In genomic region chr17:61369751-61370150, GRCh38 we compare ENCODE assay signal across 32 cellular contexts. TPM values are rescaled to one million over a fixed set of nuclear protein-coding genes. Genes with fewer than 3 reads are reported as not detected.
"Had no signal": no experiment of that assay in that cellular context is flagged by ENCODE, and none has a peak within 500 bp of the region (broad histone marks: within the 10 kb centered on the region; RNA-seq: fewer than 3 reads in every experiment).

No MANE protein-coding gene starts in this region.

- H3K36me3 Mint-ChIP-seq: activated CD4-positive, alpha-beta memory T cell treated with anti-CD3 and anti-CD28 coated beads for 36 hours; activated CD8-positive, alpha-beta memory T cell treated with anti-CD3 and anti-CD28 coated beads, Interleukin-2, amount 10 ng/mL, durations not matched to agents 7 days and 5 days; activated naive CD4-positive, alpha-beta T cell treated with anti-CD3 and anti-CD28 coated beads, Interleukin-2, amount 50 U/mL, for 24 hours; activated naive CD8-positive, alpha-beta T cell treated with anti-CD3 and anti-CD28 coated beads for 36 hours had no signal

- H3K4me3 ChIP-seq: adrenal gland, body of pancreas, esophagus muscularis mucosa, gastrocnemius medialis had no signal

- H3K4me3 Mint-ChIP-seq: activated CD4-positive, alpha-beta memory T cell treated with anti-CD3 and anti-CD28 coated beads for 36 hours; activated CD4-positive, alpha-beta T cell treated with anti-CD3 and anti-CD28 coated beads for 36 hours; activated CD4-positive, alpha-beta T cell treated with anti-CD3 and anti-CD28 coated beads, Interleukin-2, amount 10 ng/mL, durations not matched to agents 24 days and 14 days; activated CD8-positive, alpha-beta memory T cell treated with anti-CD3 and anti-CD28 coated beads, Interleukin-2, amount 10 ng/mL, durations not matched to agents 7 days and 5 days; activated CD8-positive, alpha-beta T cell treated with anti-CD3 and anti-CD28 coated beads, Interleukin-2, amount 10 ng/mL, durations not matched to agents 7 days and 5 days; activated naive CD4-positive, alpha-beta T cell treated with anti-CD3 and anti-CD28 coated beads for 36 hours; activated naive CD4-positive, alpha-beta T cell treated with anti-CD3 and anti-CD28 coated beads, Interleukin-2, amount 50 U/mL, for 24 hours; activated naive CD8-positive, alpha-beta T cell treated with anti-CD3 and anti-CD28 coated beads for 36 hours; activated naive CD8-positive, alpha-beta T cell treated with anti-CD3 and anti-CD28 coated beads, Interleukin-2, amount 50 U/mL, for 24 hours; activated T-helper 1 cell treated with anti-CD3 and anti-CD28 coated beads, Interleukin-12 subunit alpha, Interleukin-12 subunit beta, Interleukin-2, Interleukin-4 antibody, amounts not matched to agents 30 ng/mL and 10 ng/mL and 1 ng/mL, durations not matched to agents 14 hours and 24 hours and 36 hours; effector memory CD8-positive, alpha-beta T cell had no signal

- H3K4me1 ChIP-seq: adrenal gland, body of pancreas, foreskin keratinocyte, gastrocnemius medialis had no signal

- ATAC-seq: activated CD4-positive, alpha-beta T cell treated with anti-CD3 and anti-CD28 coated beads for 36 hours; activated CD8-positive, alpha-beta memory T cell treated with anti-CD3 and anti-CD28 coated beads, Interleukin-2, amount 10 ng/mL, durations not matched to agents 7 days and 5 days; activated CD8-positive, alpha-beta T cell treated with anti-CD3 and anti-CD28 coated beads, Interleukin-2, amount 10 ng/mL, durations not matched to agents 7 days and 5 days; activated naive CD8-positive, alpha-beta T cell treated with anti-CD3 and anti-CD28 coated beads, Interleukin-2, amount 50 U/mL, for 24 hours; body of pancreas; effector memory CD8-positive, alpha-beta T cell; foreskin keratinocyte; gastrocnemius medialis had no signal

- H3K4me1 Mint-ChIP-seq: activated CD4-positive, alpha-beta T cell treated with anti-CD3 and anti-CD28 coated beads for 36 hours; activated CD4-positive, alpha-beta T cell treated with anti-CD3 and anti-CD28 coated beads, Interleukin-2, amount 10 ng/mL, durations not matched to agents 24 days and 14 days; activated CD8-positive, alpha-beta memory T cell treated with anti-CD3 and anti-CD28 coated beads, Interleukin-2, amount 10 ng/mL, durations not matched to agents 7 days and 5 days; activated naive CD4-positive, alpha-beta T cell treated with anti-CD3 and anti-CD28 coated beads, Interleukin-2, amount 50 U/mL, for 24 hours; activated naive CD8-positive, alpha-beta T cell treated with anti-CD3 and anti-CD28 coated beads for 36 hours; activated naive CD8-positive, alpha-beta T cell treated with anti-CD3 and anti-CD28 coated beads, Interleukin-2, amount 50 U/mL, for 24 hours had no signal

- DNase-seq: activated CD4-positive, alpha-beta memory T cell treated with anti-CD3 and anti-CD28 coated beads for 36 hours; activated CD4-positive, alpha-beta T cell treated with anti-CD3 and anti-CD28 coated beads for 36 hours; activated CD4-positive, alpha-beta T cell treated with anti-CD3 and anti-CD28 coated beads, Interleukin-2, amount 10 ng/mL, durations not matched to agents 24 days and 14 days; activated CD4-positive, CD25-positive, alpha-beta regulatory T cell; activated CD4-positive, CD25-positive, alpha-beta regulatory T cell treated with anti-CD3 and anti-CD28 coated beads, Interleukin-2, amount 50 U/mL, for 72 hours; activated CD8-positive, alpha-beta memory T cell treated with anti-CD3 and anti-CD28 coated beads, Interleukin-2, amount 10 ng/mL, durations not matched to agents 7 days and 5 days; activated CD8-positive, alpha-beta memory T cell treated with anti-CD3 and anti-CD28 coated beads, Interleukin-2, amount 50 U/mL, for 4 hours; activated CD8-positive, alpha-beta T cell treated with anti-CD3 and anti-CD28 coated beads, Interleukin-2, amount 10 ng/mL, durations not matched to agents 7 days and 5 days; activated effector memory CD4-positive, alpha-beta T cell treated with anti-CD3 and anti-CD28 coated beads, Interleukin-2, amount 50 U/mL, for 16 hours; activated naive CD4-positive, alpha-beta T cell treated with anti-CD3 and anti-CD28 coated beads for 36 hours; activated naive CD8-positive, alpha-beta T cell treated with anti-CD3 and anti-CD28 coated beads for 36 hours; activated naive CD8-positive, alpha-beta T cell treated with anti-CD3 and anti-CD28 coated beads, Interleukin-2, amount 50 U/mL, for 24 hours; activated T-cell treated with anti-CD3 and anti-CD28 coated beads, Interleukin-2, amount 50 U/mL, for 1 hour; activated T-cell treated with anti-CD3 and anti-CD28 coated beads, Interleukin-2, amount 50 U/mL, for 48 hours; adrenal gland; aorta; body of pancreas; cortex of kidney; dermis blood vessel endothelial cell; effector CD4-positive, alpha-beta T cell; effector memory CD8-positive, alpha-beta T cell; erythroblast; foreskin keratinocyte; gastrocnemius medialis; T-helper 2 cell had no signal

- H3K27ac ChIP-seq: adrenal gland, body of pancreas, esophagus muscularis mucosa, foreskin keratinocyte, gastrocnemius medialis had no signal

- FAIRE-seq: colon had no signal

- H3K9me3 ChIP-seq: adrenal gland, body of pancreas, esophagus muscularis mucosa, gastrocnemius medialis had no signal

- H3K27me3 Mint-ChIP-seq: activated CD4-positive, alpha-beta memory T cell treated with anti-CD3 and anti-CD28 coated beads for 36 hours; activated CD4-positive, alpha-beta T cell treated with anti-CD3 and anti-CD28 coated beads for 36 hours; activated CD4-positive, alpha-beta T cell treated with anti-CD3 and anti-CD28 coated beads, Interleukin-2, amount 10 ng/mL, durations not matched to agents 24 days and 14 days; activated CD8-positive, alpha-beta memory T cell treated with anti-CD3 and anti-CD28 coated beads, Interleukin-2, amount 10 ng/mL, durations not matched to agents 7 days and 5 days; activated naive CD4-positive, alpha-beta T cell treated with anti-CD3 and anti-CD28 coated beads, Interleukin-2, amount 50 U/mL, for 24 hours; activated naive CD8-positive, alpha-beta T cell treated with anti-CD3 and anti-CD28 coated beads for 36 hours; activated naive CD8-positive, alpha-beta T cell treated with anti-CD3 and anti-CD28 coated beads, Interleukin-2, amount 50 U/mL, for 24 hours; effector memory CD8-positive, alpha-beta T cell had no signal

- H3K9me3 Mint-ChIP-seq: activated CD4-positive, alpha-beta memory T cell treated with anti-CD3 and anti-CD28 coated beads for 36 hours; activated CD4-positive, alpha-beta T cell treated with anti-CD3 and anti-CD28 coated beads, Interleukin-2, amount 10 ng/mL, durations not matched to agents 24 days and 14 days; activated naive CD4-positive, alpha-beta T cell treated with anti-CD3 and anti-CD28 coated beads for 36 hours; activated naive CD4-positive, alpha-beta T cell treated with anti-CD3 and anti-CD28 coated beads, Interleukin-2, amount 50 U/mL, for 24 hours; activated naive CD8-positive, alpha-beta T cell treated with anti-CD3 and anti-CD28 coated beads for 36 hours; activated naive CD8-positive, alpha-beta T cell treated with anti-CD3 and anti-CD28 coated beads, Interleukin-2, amount 50 U/mL, for 24 hours; activated T-helper 1 cell treated with anti-CD3 and anti-CD28 coated beads, Interleukin-12 subunit alpha, Interleukin-12 subunit beta, Interleukin-2, Interleukin-4 antibody, amounts not matched to agents 30 ng/mL and 10 ng/mL and 1 ng/mL, durations not matched to agents 14 hours and 24 hours and 36 hours; activated T-helper 2 cell treated with anti-CD3 and anti-CD28 coated beads, Interferon-gamma antibody, Interleukin-2, Interleukin-4, amounts not matched to agents 10 μg/mL and 5 μg/mL and 100 μg/mL, durations not matched to agents 14 hours and 24 hours and 36 hours; effector memory CD8-positive, alpha-beta T cell had no signal

- H3K36me3 ChIP-seq: adrenal gland, gastrocnemius medialis had no signal

- H3K27ac Mint-ChIP-seq: activated CD4-positive, alpha-beta memory T cell treated with anti-CD3 and anti-CD28 coated beads for 36 hours; activated CD4-positive, alpha-beta T cell treated with anti-CD3 and anti-CD28 coated beads for 36 hours; activated CD4-positive, alpha-beta T cell treated with anti-CD3 and anti-CD28 coated beads, Interleukin-2, amount 10 ng/mL, durations not matched to agents 24 days and 14 days; activated CD8-positive, alpha-beta memory T cell treated with anti-CD3 and anti-CD28 coated beads, Interleukin-2, amount 10 ng/mL, durations not matched to agents 7 days and 5 days; activated CD8-positive, alpha-beta T cell treated with anti-CD3 and anti-CD28 coated beads, Interleukin-2, amount 10 ng/mL, durations not matched to agents 7 days and 5 days; activated naive CD4-positive, alpha-beta T cell treated with anti-CD3 and anti-CD28 coated beads for 36 hours; activated naive CD4-positive, alpha-beta T cell treated with anti-CD3 and anti-CD28 coated beads, Interleukin-2, amount 50 U/mL, for 24 hours; activated naive CD8-positive, alpha-beta T cell treated with anti-CD3 and anti-CD28 coated beads for 36 hours; activated naive CD8-positive, alpha-beta T cell treated with anti-CD3 and anti-CD28 coated beads, Interleukin-2, amount 50 U/mL, for 24 hours; activated T-helper 1 cell treated with anti-CD3 and anti-CD28 coated beads, Interleukin-12 subunit alpha, Interleukin-12 subunit beta, Interleukin-2, Interleukin-4 antibody, amounts not matched to agents 30 ng/mL and 10 ng/mL and 1 ng/mL, durations not matched to agents 14 hours and 24 hours and 36 hours; activated T-helper 2 cell treated with anti-CD3 and anti-CD28 coated beads, Interferon-gamma antibody, Interleukin-2, Interleukin-4, amounts not matched to agents 10 μg/mL and 5 μg/mL and 100 μg/mL, durations not matched to agents 14 hours and 24 hours and 36 hours; effector memory CD8-positive, alpha-beta T cell had no signal

- H3K27me3 ChIP-seq: adrenal gland, body of pancreas, esophagus muscularis mucosa, foreskin keratinocyte, gastrocnemius medialis had no signal

RNA-seq across cellular contexts. Expression of gene TBX2, which starts 29.9 kb away (rescaled TPM):
- total RNA-seq: activated CD4-positive, alpha-beta T cell treated with anti-CD3 and anti-CD28 coated beads for 36 hours; activated CD4-positive, alpha-beta T cell treated with anti-CD3 and anti-CD28 coated beads, Interleukin-2, amount 10 ng/mL, durations not matched to agents 24 days and 14 days; activated CD8-positive, alpha-beta memory T cell treated with anti-CD3 and anti-CD28 coated beads for 36 hours; activated CD8-positive, alpha-beta memory T cell treated with anti-CD3 and anti-CD28 coated beads, Interleukin-2, amount 10 ng/mL, durations not matched to agents 7 days and 5 days; activated CD8-positive, alpha-beta T cell treated with anti-CD3 and anti-CD28 coated beads, Interleukin-2, amount 10 ng/mL, durations not matched to agents 7 days and 5 days; activated naive CD4-positive, alpha-beta T cell treated with anti-CD3 and anti-CD28 coated beads for 36 hours; activated naive CD8-positive, alpha-beta T cell treated with anti-CD3 and anti-CD28 coated beads for 36 hours; activated T-helper 1 cell treated with anti-CD3 and anti-CD28 coated beads, Interleukin-12 subunit alpha, Interleukin-12 subunit beta, Interleukin-2, Interleukin-4 antibody, amounts not matched to agents 30 ng/mL and 10 ng/mL and 1 ng/mL, durations not matched to agents 14 hours and 24 hours and 36 hours; foreskin keratinocyte; T-helper 1 cell treated with Interleukin-12 subunit alpha and Interleukin-12 subunit beta and Interleukin-4 antibody, amounts not matched to agents 30 ng/mL and 1 ng/mL, for 36 hours had no signal
- polyA plus RNA-seq: foreskin keratinocyte had no signal
